In the genomic region with DNA sequence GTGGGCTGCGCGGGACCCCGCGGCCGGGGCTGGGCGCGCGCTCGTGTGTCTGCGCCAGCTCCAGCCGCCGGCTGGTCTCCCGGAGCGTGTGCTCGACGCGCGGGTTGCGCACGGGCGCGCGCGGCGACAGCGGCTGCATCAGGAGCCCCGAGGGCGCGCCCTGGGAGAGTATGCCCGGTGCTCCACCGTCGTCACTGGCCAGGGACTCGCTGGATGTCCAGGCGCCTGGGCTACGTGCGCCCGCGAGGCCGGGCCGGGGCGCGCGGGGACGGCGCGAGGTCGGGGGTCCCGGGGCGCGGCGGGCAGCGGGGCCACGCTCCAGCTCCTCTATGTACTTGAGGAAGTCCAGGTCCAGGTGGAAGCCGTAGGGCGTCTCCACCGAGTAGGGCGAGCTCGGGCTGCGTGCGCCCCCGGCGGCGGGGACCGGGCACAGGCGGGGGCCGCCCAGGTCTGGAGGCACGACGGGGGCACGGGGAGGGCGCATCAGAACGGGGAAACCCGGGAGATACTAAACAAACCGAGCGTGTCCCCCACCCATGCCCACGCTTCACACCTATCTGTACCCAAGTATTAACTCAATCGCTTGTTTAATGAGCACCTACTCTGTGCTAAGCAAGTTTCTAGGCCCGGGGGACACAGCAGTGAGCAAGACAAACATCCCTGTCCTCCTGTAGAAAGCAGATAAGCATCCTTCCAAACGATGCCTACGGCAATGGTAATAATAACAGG, we compare ENCODE assay signal across 8 cellular contexts. TPM values are rescaled to one million over a fixed set of nuclear protein-coding genes. Genes with fewer than 3 reads are reported as not detected.
DNase-seq lines count a peak whose midpoint lies in the region; ATAC-seq, FAIRE-seq and TF ChIP-seq lines count a peak whose summit lies in the region.

No MANE protein-coding gene starts in this region.

- H3K27ac ChIP-seq in PC-3 (ENCODE audit: low read length) (no peak overlapping the region), small intestine (ENCODE audit: low read depth in 1 of 2, low read length in 1 of 2) (no peak overlapping the region), OCI-LY7 (ENCODE audit: low read depth, low read length, poor library complexity, severe bottlenecking) (no peak overlapping the region)

- no peaks in the 10 kb centered on the region for H3K36me3 ChIP-seq in PC-3 (ENCODE audit: low read depth, low read length)
- H3K36me3 ChIP-seq in small intestine (ENCODE audit: control insufficient read depth in 2 of 2, insufficient read depth in 2 of 2, low read length in 2 of 2), result no peaks in the 10 kb centered on the region
- H3K36me3 ChIP-seq in OCI-LY7 (ENCODE audit: insufficient read depth, low read length), result no peaks in the 10 kb centered on the region

- no peaks in the 10 kb centered on the region for H4K20me1 ChIP-seq in PC-3 (ENCODE audit: low read length)
- no peaks in the 10 kb centered on the region for H4K20me1 ChIP-seq in OCI-LY7 (ENCODE audit: insufficient read depth, low read length)

- intact Hi-C loops in activated CD4-positive, alpha-beta T cell treated with anti-CD3 and anti-CD28 coated beads for 36 hours (cut with DNase I, micrococcal nuclease), result no loop called here
- intact Hi-C loops in PC-3 (cut with micrococcal nuclease) (no loop called here), OCI-LY7 (cut with micrococcal nuclease; ENCODE audit: unreplicated experiment) (no loop called here)

- no peaks in the 10 kb centered on the region for H3K9me3 Mint-ChIP-seq in activated CD4-positive, alpha-beta T cell treated with anti-CD3 and anti-CD28 coated beads for 36 hours (ENCODE audit: low read depth)

- 9 to 10% (median 9%) methylated on average over 52 to 79 of the region's 79 CpGs for WGBS in small intestine, 3 donors

- CTCF ChIA-PET in activated CD4-positive, alpha-beta T cell treated with anti-CD3 and anti-CD28 coated beads for 36 hours (lab: Charles Lee), result interaction anchor here (0.7 to 3.3 kb wide), 11 partner anchors 8 to 306 kb away, joined by 3 to 20 read pairs (median 4); a partner anchor contains a TSS
- CTCF ChIA-PET in PC-3 (lab: Charles Lee) (interaction anchor here (0.8 to 1.2 kb wide), 2 partner anchors 12 to 27 kb away, joined by 3 read pairs; a partner anchor contains a TSS), OCI-LY7 (lab: Charles Lee; ENCODE audit: unreplicated experiment) (no interaction called here)

- H3K4me3 ChIP-seq in PC-3 (ENCODE audit: low read length) (peak overlapping the region; percentile 66; the same call in 1 of the 2 replicates), small intestine (ENCODE audit: low read depth in 1 of 2, low read length in 2 of 2) (peak overlapping the region; percentile 6 to 54), OCI-LY7 (ENCODE audit: low read depth, low read length, poor library complexity, severe bottlenecking) (no peak overlapping the region)

- no peaks in the 10 kb centered on the region for H3K9me3 ChIP-seq in PC-3 (ENCODE audit: low read length)
- H3K9me3 ChIP-seq in small intestine (ENCODE audit: control insufficient read depth, low read depth), result no peaks in the 10 kb centered on the region
- H3K9me3 ChIP-seq in OCI-LY7 (ENCODE audit: low read length), result no peaks in the 10 kb centered on the region

- peak overlapping the region; percentile 87; the same call in 1 of the 2 replicates for H2AFZ ChIP-seq in PC-3 (ENCODE audit: low read length)
- no peak overlapping the region for H2AFZ ChIP-seq in OCI-LY7 (ENCODE audit: low read length)

- no peak for FAIRE-seq in small intestine (lab: Jason Lieb, UNC)

- no peaks in the 10 kb centered on the region for H3K9me2 ChIP-seq in PC-3 (replicated peaks; ENCODE audit: low read length)
- H3K9me2 ChIP-seq in OCI-LY7 (ENCODE audit: insufficient read depth, low read length), result no peaks in the 10 kb centered on the region

- peaks cover 8% of the 10 kb centered on the region for H3K4me1 Mint-ChIP-seq in activated CD4-positive, alpha-beta T cell treated with anti-CD3 and anti-CD28 coated beads for 36 hours

- no peaks in the 10 kb centered on the region for H3K79me2 ChIP-seq in PC-3 (ENCODE audit: low read length)
- H3K79me2 ChIP-seq in OCI-LY7 (ENCODE audit: insufficient read depth, low read depth, low read length), result no peaks in the 10 kb centered on the region

- peak; percentile 60 for DNase-seq in activated CD4-positive, alpha-beta T cell treated with anti-CD3 and anti-CD28 coated beads for 36 hours
- DNase-seq in activated CD4-positive, alpha-beta T cell treated with anti-CD3 and anti-CD28 coated beads for 1 hour, result no peak
- DNase-seq in PC-3 (no peak), epidermal melanocyte (ENCODE audit: insufficient read length, low spot score) (peak; percentile 6), small intestine (no peak), OCI-LY7 (ENCODE audit: low spot score) (no peak), DMS153 (lab: John Stamatoyannopoulos, UW) (no peak)

- BruUV-seq in PC-3 (replicated peaks; lab: Mats Ljungman, UMichigan) (no TSS peak), OCI-LY7 (replicated peaks; lab: Mats Ljungman, UMichigan) (no TSS peak)

- no peaks in the 10 kb centered on the region for H3K36me3 Mint-ChIP-seq in activated CD4-positive, alpha-beta T cell treated with anti-CD3 and anti-CD28 coated beads for 36 hours (ENCODE audit: low read depth)

- ATAC-seq in activated CD4-positive, alpha-beta T cell treated with anti-CD3 and anti-CD28 coated beads for 36 hours, result peak; percentile 66
- peak; percentile 41 for ATAC-seq in PC-3
- ATAC-seq in GM19351 (IDR thresholded peaks at IDR 0.05; ENCODE audit: unreplicated experiment), result no peak

- H3K4me3 Mint-ChIP-seq in activated CD4-positive, alpha-beta T cell treated with anti-CD3 and anti-CD28 coated beads for 36 hours, result peak overlapping the region; percentile 50

- peak; percentile 40; the same call in 1 of the 2 replicates for TF ChIP-seq CTCF in PC-3 (conservative IDR thresholded peaks at IDR 0.05; ENCODE audit: low read depth, low read length)
- no peak for TF ChIP-seq CTCF in OCI-LY7 (conservative IDR thresholded peaks at IDR 0.05; ENCODE audit: low read length)

- H3K27me3 Mint-ChIP-seq in activated CD4-positive, alpha-beta T cell treated with anti-CD3 and anti-CD28 coated beads for 36 hours, result peaks cover 27% of the 10 kb centered on the region

- H3K9ac ChIP-seq in PC-3 (ENCODE audit: low read length), result no peak overlapping the region

- H3K4me1 ChIP-seq in PC-3 (ENCODE audit: insufficient read depth, low read length) (peaks cover 11% of the 10 kb centered on the region; the same call in 1 of the 2 replicates), small intestine (ENCODE audit: control insufficient read depth in 2 of 2, insufficient read depth in 1 of 2, low read depth in 1 of 2, low read length in 1 of 2) (no peaks in the 10 kb centered on the region), OCI-LY7 (ENCODE audit: insufficient read depth, low read length, poor library complexity, severe bottlenecking) (no peaks in the 10 kb centered on the region)

- H3F3A ChIP-seq in PC-3 (ENCODE audit: low read length, unreplicated experiment), result no peaks in the 10 kb centered on the region

- H3K4me2 ChIP-seq in PC-3 (ENCODE audit: low read length) (peak overlapping the region; percentile 92), OCI-LY7 (ENCODE audit: low read length) (no peak overlapping the region)

- peaks cover 22% of the 10 kb centered on the region for H3K27me3 ChIP-seq in PC-3 (ENCODE audit: low read length)
- peaks cover 12 to 25% of the 10 kb centered on the region in 2 donors for H3K27me3 ChIP-seq in small intestine (ENCODE audit: control insufficient read depth in 2 of 2, insufficient read depth in 2 of 2, low read length in 2 of 2)

- no peak overlapping the region for H3K27ac Mint-ChIP-seq in activated CD4-positive, alpha-beta T cell treated with anti-CD3 and anti-CD28 coated beads for 36 hours

- POLR2A ChIA-PET in activated CD4-positive, alpha-beta T cell treated with anti-CD3 and anti-CD28 coated beads for 36 hours (lab: Charles Lee), result no interaction called here
- POLR2A ChIA-PET in PC-3 (lab: Charles Lee; ENCODE audit: unreplicated experiment), result interaction anchor here (0.6 kb wide), 1 partner anchor 115 kb away, joined by 3 read pairs; no protein-coding TSS in a partner anchor
- POLR2A ChIA-PET in OCI-LY7 (lab: Charles Lee), result interaction anchor here (0.5 kb wide), 1 partner anchor 85 kb away, joined by 3 read pairs; no protein-coding TSS in a partner anchor

RNA-seq across cellular contexts. Expression of a gene that starts 7.6 kb away (rescaled TPM):
- 1 to 10 TPM in 1 of 2 experiments, under 1 TPM in 1; 0.98 to 1.1 TPM for total RNA-seq in activated CD4-positive, alpha-beta T cell treated with anti-CD3 and anti-CD28 coated beads for 36 hours
- 0.81 and 0.87 TPM in 2 replicates for total RNA-seq in PC-3 (2014; rRNA removed)
- 10 to 100 TPM in 1 of 3 donors, 1 to 10 TPM in 2; 1.3 to 13.0 (median 4.6) TPM for polyA plus RNA-seq in small intestine
- 0.22 TPM in 1 of 2 replicates, not detected in the other for total RNA-seq in OCI-LY7 (2014; rRNA removed; shearing (Covaris generic))
- 0.11 and 0.57 TPM in 2 replicates for total RNA-seq in OCI-LY7 (2022)

RNA-seq across cellular contexts. Expression of a gene that starts 14.2 kb away (rescaled TPM):
- total RNA-seq in activated CD4-positive, alpha-beta T cell treated with anti-CD3 and anti-CD28 coated beads for 36 hours, result 1,000 to 10,000 TPM; 1,994 to 2,316 TPM
- total RNA-seq in PC-3 (2014; rRNA removed) (2,594 and 2,746 TPM in 2 replicates), OCI-LY7 (2022) (2,187 and 2,253 TPM in 2 replicates)
- polyA plus RNA-seq in small intestine, result 100 to 1,000 TPM; 449 to 911 (median 838) TPM
- 1,636 and 2,574 TPM in 2 replicates for total RNA-seq in OCI-LY7 (2014; rRNA removed; shearing (Covaris generic))

RNA-seq across cellular contexts. Expression of a gene that starts 14.3 kb away (rescaled TPM):
- 100 to 1,000 TPM in 1 of 2 experiments, 10 to 100 TPM in 1; 90.9 to 112 TPM for total RNA-seq in activated CD4-positive, alpha-beta T cell treated with anti-CD3 and anti-CD28 coated beads for 36 hours
- total RNA-seq in PC-3 (2014; rRNA removed) (98.5 and 144 TPM in 2 replicates), OCI-LY7 (2022) (103 and 106 TPM in 2 replicates)
- polyA plus RNA-seq in small intestine, result 100 to 1,000 TPM; 125 to 160 (median 149) TPM
- total RNA-seq in OCI-LY7 (2014; rRNA removed; shearing (Covaris generic)), result 59.2 and 93.0 TPM in 2 replicates

RNA-seq across cellular contexts. Expression of a gene that starts 27.3 kb away (rescaled TPM):
- 10 to 100 TPM; 39.9 to 41.4 TPM for total RNA-seq in activated CD4-positive, alpha-beta T cell treated with anti-CD3 and anti-CD28 coated beads for 36 hours
- 217 and 221 TPM in 2 replicates for total RNA-seq in PC-3 (2014; rRNA removed)
- 10 to 100 TPM in 2 of 3 donors, 1 to 10 TPM in 1; 9.8 to 64.7 (median 11.9) TPM for polyA plus RNA-seq in small intestine
- total RNA-seq in OCI-LY7 (2014; rRNA removed; shearing (Covaris generic)), result 39.0 and 49.2 TPM in 2 replicates
- 35.9 and 39.1 TPM in 2 replicates for total RNA-seq in OCI-LY7 (2022)

RNA-seq across cellular contexts. Expression of a gene that starts 28.4 kb away (rescaled TPM):
- 1 to 10 TPM; 7.4 to 7.9 TPM for total RNA-seq in activated CD4-positive, alpha-beta T cell treated with anti-CD3 and anti-CD28 coated beads for 36 hours
- total RNA-seq in PC-3 (2014; rRNA removed) (6.7 and 10.7 TPM in 2 replicates), OCI-LY7 (2022) (not detected in 2 replicates)
- 10 to 100 TPM in 2 of 3 donors, 1 to 10 TPM in 1; 7.3 to 24.8 (median 10.0) TPM for polyA plus RNA-seq in small intestine
- not detected in 2 replicates for total RNA-seq in OCI-LY7 (2014; rRNA removed; shearing (Covaris generic))

Comparison
In these comparisons a context has a peak if more than half of its experiments do, and no peak if none do; other contexts are left out.
1. DNase-seq: peak in activated CD4-positive, alpha-beta T cell treated with anti-CD3 and anti-CD28 coated beads for 36 hours (single experiment) and epidermal melanocyte (single experiment); none in activated CD4-positive, alpha-beta T cell treated with anti-CD3 and anti-CD28 coated beads for 1 hour (single experiment), PC-3 (single experiment), small intestine (single experiment), OCI-LY7 (single experiment) and DMS153 (single experiment).